8 cellular contexts compared by ENCODE assay signal in the genomic region with DNA sequence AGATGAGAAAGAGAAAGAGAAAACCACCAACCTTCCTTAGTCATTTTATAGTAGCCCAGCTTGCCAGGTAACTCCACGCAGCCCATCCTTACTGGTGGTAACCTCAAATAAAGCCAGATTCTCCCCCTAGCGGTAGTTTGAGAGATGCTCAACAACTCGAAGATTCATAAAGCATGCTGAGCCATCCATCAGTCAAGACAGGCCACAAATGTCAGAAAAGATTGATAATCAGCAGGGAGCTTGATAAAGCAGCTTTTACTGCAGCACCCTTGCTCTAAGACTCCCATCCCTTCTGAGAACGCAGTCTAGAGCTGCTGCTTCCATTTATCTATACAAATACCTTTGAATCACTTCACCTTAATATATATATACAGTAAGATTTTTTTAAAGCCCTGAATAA.
DNase-seq lines count a peak whose midpoint lies in the region; ATAC-seq and TF ChIP-seq lines count a peak whose summit lies in the region.

No MANE protein-coding gene starts in this region.

- in situ Hi-C loops in transverse colon (cut with MboI; ENCODE audit: low pct_ligation_motif_present in 1 of 4, low pct_unique_long_range_greater_than_20kb in 1 of 4, low sequenced_read_pairs in 3 of 4), result no loop called here

- H3K9me3 ChIP-seq in transverse colon, result no peaks in the 10 kb centered on the region

- peak; percentile 14 for DNase-seq in activated CD4-positive, alpha-beta T cell treated with anti-CD3 and anti-CD28 coated beads for 48 hours
- DNase-seq in activated CD4-positive, alpha-beta T cell treated with anti-CD3 and anti-CD28 coated beads, Interleukin-2, amount 50 U/mL, for 1 hour, result no peak
- DNase-seq in NCI-H2171 treated with DMSO at 0.1 percent for 48 hours (lab: John Stamatoyannopoulos, UW) (peak; percentile 46), iris pigment epithelial cell (ENCODE audit: low read depth) (peak; percentile 79), transverse colon (no peak), omental fat pad (ENCODE audit: low spot score) (no peak)

- peaks cover 7% of the 10 kb centered on the region for H3K4me1 Mint-ChIP-seq in brain

- H3K27ac ChIP-seq in transverse colon, result no peak overlapping the region

- no peaks in the 10 kb centered on the region for H3K27me3 ChIP-seq in transverse colon

- intact Hi-C loops in transverse colon (cut with DNase I; ENCODE audit: low total_unique reads), result no loop called here

- TF ChIP-seq POLR2A in transverse colon (IDR thresholded peaks at IDR 0.05), result no peak

- TF ChIP-seq EP300 in transverse colon (IDR thresholded peaks at IDR 0.05; ENCODE audit: low read depth), result no peak

- peak; percentile 61 to 73 for TF ChIP-seq CTCF in brain (conservative IDR thresholded peaks at IDR 0.05)
- TF ChIP-seq CTCF in transverse colon (IDR thresholded peaks at IDR 0.05), result peak; percentile 27 to 55 (median 48)
- no peak for TF ChIP-seq CTCF in omental fat pad (IDR thresholded peaks at IDR 0.05)

- peaks cover 0 to 4% (median 0%) of the 10 kb centered on the region in 5 experiments for H3K9me3 Mint-ChIP-seq in brain

- no peaks in the 10 kb centered on the region for H3K4me1 ChIP-seq in transverse colon

- no peaks in the 10 kb centered on the region for H3K36me3 ChIP-seq in transverse colon

- ATAC-seq in HG02610 (IDR thresholded peaks at IDR 0.05; ENCODE audit: unreplicated experiment), result peak; percentile 60
- ATAC-seq in omental fat pad (ENCODE audit: low FRiP score), result no peak

- no peak overlapping the region for H3K4me3 Mint-ChIP-seq in brain

- no peaks in the 10 kb centered on the region for H3K36me3 Mint-ChIP-seq in brain

- 8 to 18% methylated on average over 3 to 4 of the region's 4 CpGs for WGBS in transverse colon (ENCODE audit: low coverage in 1 of 2), 2 donors

- H3K27ac Mint-ChIP-seq in brain, result peak overlapping the region in 1 of 5 experiments; percentile 39

- H3K27me3 Mint-ChIP-seq in brain, result no peaks in the 10 kb centered on the region

- no peak overlapping the region for H3K4me3 ChIP-seq in transverse colon

Comparison
In these comparisons a context has a peak if more than half of its experiments do, and no peak if none do; other contexts are left out.
1. DNase-seq: peak in activated CD4-positive, alpha-beta T cell treated with anti-CD3 and anti-CD28 coated beads for 48 hours (single experiment), NCI-H2171 treated with DMSO at 0.1 percent for 48 hours (single experiment) and iris pigment epithelial cell (single experiment); none in activated CD4-positive, alpha-beta T cell treated with anti-CD3 and anti-CD28 coated beads, Interleukin-2, amount 50 U/mL, for 1 hour (single experiment), transverse colon (single experiment) and omental fat pad (single experiment).
2. CTCF ChIP-seq: peak in brain (2 of 2) and transverse colon (5 of 5); none in omental fat pad (0 of 3).